In the genomic region with DNA sequence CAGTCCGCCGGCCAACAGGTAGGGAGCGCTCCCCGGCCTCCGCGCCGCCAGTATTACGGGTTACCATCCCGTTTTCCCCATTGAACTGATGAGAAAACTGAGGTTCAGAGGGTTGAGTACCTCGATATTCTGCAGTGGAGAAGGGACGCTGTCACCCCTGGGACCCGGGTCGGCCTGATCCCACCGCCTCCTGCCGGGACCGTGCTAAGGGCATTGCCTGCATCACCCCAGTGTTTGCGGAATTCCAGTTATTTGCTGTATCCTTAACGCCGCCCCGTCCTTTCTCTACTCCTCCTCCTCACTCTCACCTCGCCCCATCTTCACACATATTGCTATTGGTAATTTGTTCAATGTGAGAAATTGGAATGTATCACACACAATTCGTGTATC, we compare ENCODE assay signal across 9 cellular contexts. TPM values are rescaled to one million over a fixed set of nuclear protein-coding genes. Genes with fewer than 3 reads are reported as not detected.
A peak's percentile ranks its signal among the peaks of the same experiment; 100 is the strongest.
DNase-seq lines count a peak whose midpoint lies in the region; ATAC-seq, FAIRE-seq and TF ChIP-seq lines count a peak whose summit lies in the region.
"Had no signal": no experiment of that assay in that cellular context is flagged by ENCODE, and none has a peak within 500 bp of the region (broad histone marks: within the 10 kb centered on the region; RNA-seq: fewer than 3 reads in every experiment).

No MANE protein-coding gene starts in this region.

- no peaks in the 10 kb centered on the region for H3K36me3 ChIP-seq in hepatocyte (replicated peaks; ENCODE audit: insufficient read depth, low read depth)
- no peaks in the 10 kb centered on the region for H3K36me3 ChIP-seq in small intestine (ENCODE audit: control insufficient read depth in 2 of 2, insufficient read depth in 2 of 2, low read length in 2 of 2)

- H3K4me1 Mint-ChIP-seq in activated B cell treated with CpG ODN at 0.5 μM for 24 hours: peaks cover 45% of the 10 kb centered on the region

- H3K4me3 ChIP-seq in hepatocyte (peak overlapping the region; percentile 23), small intestine (ENCODE audit: low read depth in 1 of 2, low read length in 2 of 2) (peak overlapping the region; percentile 48 to 54)

- 5% methylated on average over 22 of the region's 22 CpGs for WGBS in hepatocyte (ENCODE audit: low lambda C conversion rate, missing lambda C conversion rate)
- WGBS in small intestine, 3 donors: 2 to 3% (median 3%) methylated on average over 18 to 22 of the region's 22 CpGs

- no peaks in the 10 kb centered on the region for H4K20me1 ChIP-seq in hepatocyte (ENCODE audit: insufficient read depth, poor library complexity, severe bottlenecking)

- no peak for DNase-seq in GM12891 (ENCODE audit: insufficient read length, low spot score)
- no peak for DNase-seq in activated B cell treated with CpG ODN at 0.5 μM for 24 hours
- DNase-seq in hepatocyte (ENCODE audit: low spot score): no peak
- DNase-seq in small intestine: no peak
- DNase-seq in NK-92 treated with Interleukin-12 subunit alpha and Interleukin-12 subunit beta, amount 100 ng/mL, for 24 hours (lab: John Stamatoyannopoulos, UW): no peak
- DNase-seq: SW 1271 had no signal

- ATAC-seq in activated B cell treated with CpG ODN at 0.5 μM for 24 hours (ENCODE audit: low read depth): no peak
- no peak for ATAC-seq in GM18873 (IDR thresholded peaks at IDR 0.05; ENCODE audit: low FRiP score, unreplicated experiment)
- no peak for ATAC-seq in HG03045 (IDR thresholded peaks at IDR 0.05; ENCODE audit: unreplicated experiment)
- ATAC-seq in GM19351 (IDR thresholded peaks at IDR 0.05; ENCODE audit: unreplicated experiment): no peak

- CTCF ChIA-PET in activated B cell treated with CpG ODN at 0.5 μM for 24 hours (lab: Charles Lee): no interaction called here

- no peak overlapping the region for H3K27ac Mint-ChIP-seq in activated B cell treated with CpG ODN at 0.5 μM for 24 hours

- H3K27ac ChIP-seq in hepatocyte (no peak overlapping the region), small intestine (ENCODE audit: low read depth in 1 of 2, low read length in 1 of 2) (peak overlapping the region in 1 of 2 donors; percentile 56)

- H3K9me3 Mint-ChIP-seq in activated B cell treated with CpG ODN at 0.5 μM for 24 hours: no peaks in the 10 kb centered on the region

- TF ChIP-seq CTCF in activated B cell treated with CpG ODN at 0.5 μM for 24 hours (IDR thresholded peaks at IDR 0.05) (no peak), hepatocyte (IDR thresholded peaks at IDR 0.05; ENCODE audit: poor library complexity) (no peak)

- peak overlapping the region; percentile 78 for H3K4me3 Mint-ChIP-seq in activated B cell treated with CpG ODN at 0.5 μM for 24 hours

- peaks cover 30% of the 10 kb centered on the region for H3K27me3 Mint-ChIP-seq in activated B cell treated with CpG ODN at 0.5 μM for 24 hours

- H3K9me3 ChIP-seq in hepatocyte (ENCODE audit: low read depth) (no peaks in the 10 kb centered on the region), small intestine (ENCODE audit: control insufficient read depth, low read depth) (no peaks in the 10 kb centered on the region)

- H3K79me2 ChIP-seq in hepatocyte: no peaks in the 10 kb centered on the region

- no peaks in the 10 kb centered on the region for H3K9me2 ChIP-seq in hepatocyte (replicated peaks; ENCODE audit: insufficient read depth)

- H3K4me2 ChIP-seq in hepatocyte: peak overlapping the region; percentile 96

- POLR2A ChIA-PET in activated B cell treated with CpG ODN at 0.5 μM for 24 hours (lab: Charles Lee): interaction anchor here (0.6 kb wide), 1 partner anchor 64 kb away, joined by 4 read pairs; no protein-coding TSS in a partner anchor

- H3K27me3 ChIP-seq in hepatocyte (peaks cover 38% of the 10 kb centered on the region), small intestine (ENCODE audit: control insufficient read depth in 2 of 2, insufficient read depth in 2 of 2, low read length in 2 of 2) (peaks cover 4 to 9% of the 10 kb centered on the region in 2 donors)

- peaks cover 1% of the 10 kb centered on the region for H3K36me3 Mint-ChIP-seq in activated B cell treated with CpG ODN at 0.5 μM for 24 hours (ENCODE audit: low read depth)

- no peak for TF ChIP-seq POLR2A in GM12891 (IDR thresholded peaks at IDR 0.05; ENCODE audit: low read depth, low read length)

- no peak overlapping the region for H2AFZ ChIP-seq in hepatocyte

- H3K4me1 ChIP-seq in hepatocyte (ENCODE audit: insufficient read depth) (peaks cover 13% of the 10 kb centered on the region), small intestine (ENCODE audit: control insufficient read depth in 2 of 2, insufficient read depth in 1 of 2, low read depth in 1 of 2, low read length in 1 of 2) (no peaks in the 10 kb centered on the region)

- FAIRE-seq in GM12891 (lab: Jason Lieb, UNC): peak; percentile 43
- FAIRE-seq in small intestine (lab: Jason Lieb, UNC): no peak

- intact Hi-C loops in activated B cell treated with CpG ODN at 0.5 μM for 24 hours (cut with micrococcal nuclease): loop anchor here (10.0 kb wide), 1 partner anchor 54 kb away; no protein-coding TSS in a partner anchor

TF ChIP-seq in GM12891, 5 proteins besides CTCF, POLR2A, EP300 and RAD21:
- no peak for TF ChIP-seq POU2F2 (IDR thresholded peaks at IDR 0.05; ENCODE audit: low read depth, low read length)
- TF ChIP-seq TAF1 (IDR thresholded peaks at IDR 0.05; ENCODE audit: low read depth, low read length): no peak
- TF ChIP-seq POLR2AphosphoS5 (IDR thresholded peaks at IDR 0.05; ENCODE audit: low read depth, low read length): no peak
- TF ChIP-seq PAX5 (IDR thresholded peaks at IDR 0.05; ENCODE audit: insufficient read depth, low read length, severe bottlenecking): no peak
- no peak for TF ChIP-seq SPI1 (IDR thresholded peaks at IDR 0.05; ENCODE audit: low read depth, low read length)
TF ChIP-seq in GM12891: peak in this region for 0.

RNA-seq across cellular contexts. Expression of a gene that starts 0.4 kb away (rescaled TPM):
- polyA plus RNA-seq in GM12891 (2012; ENCODE audit: low read depth, missing spikeins): 11.9 TPM
- total RNA-seq in activated B cell treated with CpG ODN at 0.5 μM for 24 hours (16.9 and 18.4 TPM in 2 replicates), hepatocyte (3.3 and 4.4 TPM in 2 replicates)
- polyA plus RNA-seq in hepatocyte (2.2 and 5.8 TPM in 2 replicates), small intestine (10 to 100 TPM in 1 of 3 donors, 1 to 10 TPM in 2; 1.1 to 23.0 (median 3.2) TPM)
